ENCODE assay signal across 19 cellular contexts in genomic region chr3:112610121-112610520, GRCh38. TPM values are rescaled to one million over a fixed set of nuclear protein-coding genes. Genes with fewer than 3 reads are reported as not detected.
DNase-seq lines count a peak whose midpoint lies in the region; ATAC-seq, FAIRE-seq and TF ChIP-seq lines count a peak whose summit lies in the region.
"Had no signal": no experiment of that assay in that cellular context is flagged by ENCODE, and none has a peak within 500 bp of the region (broad histone marks: within the 10 kb centered on the region; RNA-seq: fewer than 3 reads in every experiment).

No MANE protein-coding gene starts in this region.

- no peaks in the 10 kb centered on the region for H3K4me1 Mint-ChIP-seq in Calu3 (ENCODE audit: low read depth, unreplicated experiment)

- no peak overlapping the region for H2AK9ac ChIP-seq in IMR-90 (replicated peaks; ENCODE audit: low read depth, low read length, poor library complexity)

- H3K79me1 ChIP-seq in IMR-90 (ENCODE audit: low read depth in 1 of 2, low read length in 2 of 2) = no peaks in the 10 kb centered on the region; a peak in 1 of 4 replicates

- H3K9ac ChIP-seq in IMR-90 (ENCODE audit: low read depth, low read length) = no peak overlapping the region

- intact Hi-C loops in IMR-90 (cut with micrococcal nuclease) (no loop called here), Calu3 (cut with micrococcal nuclease; ENCODE audit: unreplicated experiment) (no loop called here)

- no peak for TF ChIP-seq POLR2A in IMR-90 (IDR thresholded peaks at IDR 0.05; ENCODE audit: low read depth, low read length)

- H2BK20ac ChIP-seq in IMR-90 (ENCODE audit: low read depth, low read length) = no peak overlapping the region

- H3K4me1 ChIP-seq in IMR-90 (ENCODE audit: control insufficient read depth, insufficient read depth, low read length) = no peaks in the 10 kb centered on the region
- H3K4me1 ChIP-seq: gastroesophageal sphincter had no signal

- no peaks in the 10 kb centered on the region for H3K27me3 Mint-ChIP-seq in Calu3 (ENCODE audit: unreplicated experiment)
- H3K27me3 Mint-ChIP-seq: brain had no signal

- H3K18ac ChIP-seq in IMR-90 (ENCODE audit: low read depth, low read length) = no peak overlapping the region

- no peak overlapping the region for H3K4me3 Mint-ChIP-seq in Calu3 (ENCODE audit: low read depth, unreplicated experiment)
- H3K4me3 Mint-ChIP-seq: activated CD4-positive, alpha-beta memory T cell treated with anti-CD3 and anti-CD28 coated beads, Interleukin-2, amount 10 ng/mL, durations not matched to agents 7 days and 5 days; brain; immature natural killer cell had no signal

- H3K4me3 ChIP-seq in IMR-90 (ENCODE audit: insufficient read depth, low read depth, low read length) (no peak overlapping the region), astrocyte of the spinal cord (ENCODE audit: low read depth, low read length) (no peak overlapping the region)
- H3K4me3 ChIP-seq: gastroesophageal sphincter had no signal

- H4K5ac ChIP-seq in IMR-90 (ENCODE audit: low read depth, low read length) = no peak overlapping the region

- H3K36me3 Mint-ChIP-seq in Calu3 (ENCODE audit: insufficient read depth, unreplicated experiment) = no peaks in the 10 kb centered on the region
- H3K36me3 Mint-ChIP-seq: brain, immature natural killer cell had no signal

- no peaks in the 10 kb centered on the region for H4K20me1 ChIP-seq in IMR-90 (ENCODE audit: insufficient read depth, low read length)

- no peaks in the 10 kb centered on the region for H3K9me3 Mint-ChIP-seq in Calu3 (ENCODE audit: low read depth, unreplicated experiment)
- H3K9me3 Mint-ChIP-seq: activated CD4-positive, alpha-beta memory T cell treated with anti-CD3 and anti-CD28 coated beads, Interleukin-2, amount 10 ng/mL, durations not matched to agents 7 days and 5 days; brain; immature natural killer cell had no signal

- 100% methylated on average over 1 of the region's 3 CpGs for WGBS in IMR-90 (ENCODE audit: extremely low coverage in 2 of 2, insufficient read length in 1 of 2), 2 experiments

- H3K14ac ChIP-seq in IMR-90 (replicated peaks; ENCODE audit: low read depth, low read length) = no peak overlapping the region

- 0 out of 2 replicates have a peak, but pooled peaks cover 3% of the 10 kb centered on the region for H3K9me1 ChIP-seq in IMR-90 (ENCODE audit: insufficient read depth, low read length)

- H3K4me2 ChIP-seq in IMR-90 (ENCODE audit: low read depth, low read length) = no peak overlapping the region

- H2BK120ac ChIP-seq in IMR-90 (ENCODE audit: low read depth, low read length) = no peak overlapping the region

- peaks cover 29% of the 10 kb centered on the region for H3K36me3 ChIP-seq in IMR-90 (ENCODE audit: control insufficient read depth, insufficient read depth, low read length)

- TF ChIP-seq CTCF in IMR-90 (conservative IDR thresholded peaks at IDR 0.05; ENCODE audit: low read depth, low read length) = no peak
- TF ChIP-seq CTCF in astrocyte of the spinal cord (IDR thresholded peaks at IDR 0.05; ENCODE audit: low read depth, low read length) = no peak
- no peak for TF ChIP-seq CTCF in Calu3 (IDR thresholded peaks at IDR 0.05; ENCODE audit: unreplicated experiment)
- TF ChIP-seq CTCF in D721Med (IDR thresholded peaks at IDR 0.05; ENCODE audit: insufficient read depth, missing control alignments) = no peak

- ATAC-seq in IMR-90 (ENCODE audit: low read depth) (no peak), GM21447 (IDR thresholded peaks at IDR 0.05; ENCODE audit: unreplicated experiment) (no peak), GM18870 (IDR thresholded peaks at IDR 0.05; ENCODE audit: unreplicated experiment) (no peak)
- ATAC-seq: gastroesophageal sphincter, Right ventricle myocardium inferior had no signal

- BruUV-seq in IMR-90 (replicated peaks; lab: Mats Ljungman, UMichigan) (no TSS peak), Calu3 (replicated peaks; lab: Mats Ljungman, UMichigan) (no TSS peak)

- no peak overlapping the region for H2BK15ac ChIP-seq in IMR-90 (ENCODE audit: low read depth, low read length)

- POLR2A ChIA-PET in IMR-90 (lab: Charles Lee; ENCODE audit: unreplicated experiment) = no interaction called here

- DNase-seq in AG20443 (ENCODE audit: low spot score) (peak; percentile 79), IMR-90 (peak; percentile 47), astrocyte of the spinal cord (ENCODE audit: low read depth, low spot score) (peak; percentile 87), left kidney (ENCODE audit: low read depth, low spot score) (peak; percentile 20), Calu3 (no peak), D721Med (ENCODE audit: insufficient read length, low spot score) (no peak)
- DNase-seq: activated CD4-positive, alpha-beta memory T cell treated with anti-CD3 and anti-CD28 coated beads, Interleukin-2, amount 10 ng/mL, durations not matched to agents 7 days and 5 days; effector CD4-positive, alpha-beta T cell; immature natural killer cell; midbrain; NCI-H2029 treated with DMSO at 0.1 percent for 48 hours; NCI-H774; posterior cingulate gyrus; T1000 had no signal

- CTCF ChIA-PET in IMR-90 (lab: Yijun Ruan, JAX) (no interaction called here), Calu3 (lab: Charles Lee) (no interaction called here)

- no peak overlapping the region for H3K23ac ChIP-seq in IMR-90 (ENCODE audit: low read depth, low read length)

- dilution Hi-C loops in IMR-90 (cut with HindIII; ENCODE audit: low sequenced_read_pairs, unreplicated experiment) = no loop called here

- H3K27ac ChIP-seq in IMR-90 (ENCODE audit: insufficient read depth, low read length) = no peak overlapping the region
- H3K27ac ChIP-seq: gastroesophageal sphincter had no signal

- H3K56ac ChIP-seq in IMR-90 (ENCODE audit: extremely low read depth, insufficient read depth, low read length) = no peak overlapping the region

- H3K27ac Mint-ChIP-seq in Calu3 (ENCODE audit: unreplicated experiment) = no peak overlapping the region
- H3K27ac Mint-ChIP-seq: activated CD4-positive, alpha-beta memory T cell treated with anti-CD3 and anti-CD28 coated beads, Interleukin-2, amount 10 ng/mL, durations not matched to agents 7 days and 5 days; immature natural killer cell had no signal

- H2BK5ac ChIP-seq in IMR-90 (ENCODE audit: low read depth, low read length, poor library complexity, severe bottlenecking) = no peak overlapping the region

- no peaks in the 10 kb centered on the region for H3K27me3 ChIP-seq in IMR-90 (ENCODE audit: control insufficient read depth, insufficient read depth, low read length)
- H3K27me3 ChIP-seq: gastroesophageal sphincter had no signal

- no peak overlapping the region for H4K91ac ChIP-seq in IMR-90 (ENCODE audit: insufficient read depth, low read depth, low read length)

- H2AFZ ChIP-seq in IMR-90 (replicated peaks; ENCODE audit: low read length, poor library complexity) = no peak overlapping the region

- no peak overlapping the region for H3K4ac ChIP-seq in IMR-90 (ENCODE audit: low read depth, low read length)

- no peak overlapping the region for H4K8ac ChIP-seq in IMR-90 (ENCODE audit: low read depth in 2 of 2, low read length in 2 of 2)

- no peak for TF ChIP-seq RAD21 in IMR-90 (IDR thresholded peaks at IDR 0.05; ENCODE audit: low read length)

- in situ Hi-C loops in IMR-90 (cut with MboI; ENCODE audit: low sequenced_read_pairs) = no loop called here
- in situ Hi-C loops in astrocyte of the spinal cord (cut with HindIII; ENCODE audit: low sequenced_read_pairs) = no loop called here

- FAIRE-seq in D721Med (lab: Jason Lieb, UNC) = no peak

- no peak overlapping the region for H2AK5ac ChIP-seq in IMR-90 (ENCODE audit: low read depth, low read length)

- no peaks in the 10 kb centered on the region for H3K9me3 ChIP-seq in IMR-90 (ENCODE audit: control insufficient read depth, insufficient read depth, low read length)
- H3K9me3 ChIP-seq: gastroesophageal sphincter had no signal

TF ChIP-seq in IMR-90, 13 proteins besides CTCF, POLR2A, EP300 and RAD21 (continues in another document):
- TF ChIP-seq BHLHE40 (IDR thresholded peaks at IDR 0.05; ENCODE audit: low read depth, low read length) = no peak
- no peak for TF ChIP-seq ELK1 (IDR thresholded peaks at IDR 0.05; ENCODE audit: borderline replicate concordance, low read depth, low read length)
- no peak for TF ChIP-seq MAZ (IDR thresholded peaks at IDR 0.05; ENCODE audit: borderline replicate concordance, low read depth, low read length)
- no peak for TF ChIP-seq MAFK (IDR thresholded peaks at IDR 0.05; ENCODE audit: low read depth, low read length)
- TF ChIP-seq CEBPB (IDR thresholded peaks at IDR 0.05; ENCODE audit: low read depth, low read length) = no peak
- no peak for TF ChIP-seq MXI1 (IDR thresholded peaks at IDR 0.05; ENCODE audit: borderline replicate concordance, low read depth, low read length)
- TF ChIP-seq FOS (IDR thresholded peaks at IDR 0.05; ENCODE audit: low read depth, low read length) = no peak
- TF ChIP-seq RCOR1 (IDR thresholded peaks at IDR 0.05; ENCODE audit: insufficient replicate concordance, low read length) = no peak

RNA-seq across cellular contexts. Expression of gene CCDC80, which starts 30.8 kb away (rescaled TPM):
- total RNA-seq in IMR-90 (2012; rRNA removed) = 387 and 406 TPM in 2 replicates
- 356 and 418 TPM in 2 replicates for polyA plus RNA-seq in IMR-90 (2012; rRNA removed)
- 155 and 190 TPM in 2 replicates for polyA plus RNA-seq in IMR-90 (2012; cell fraction: cytosol; rRNA removed)
- 44.6 and 106 TPM in 2 replicates for polyA plus RNA-seq in IMR-90 (2012; cell fraction: nucleus; rRNA removed; ENCODE audit: low replicate concordance)
- total RNA-seq in Calu3 (2022) = 0.39 and 1.1 TPM in 2 replicates

RNA-seq across cellular contexts. Expression of gene SLC35A5, which starts 48.3 kb away (rescaled TPM):
- total RNA-seq in IMR-90 (2012; rRNA removed) (25.6 and 30.0 TPM in 2 replicates), Calu3 (2022) (18.9 and 21.7 TPM in 2 replicates)
- polyA plus RNA-seq in IMR-90 (2012; rRNA removed) = 18.5 and 19.5 TPM in 2 replicates
- polyA plus RNA-seq in IMR-90 (2012; cell fraction: cytosol; rRNA removed) = 2.1 and 4.2 TPM in 2 replicates
- 0.88 and 11.3 TPM in 2 replicates for polyA plus RNA-seq in IMR-90 (2012; cell fraction: nucleus; rRNA removed; ENCODE audit: low replicate concordance)

RNA-seq across cellular contexts. Expression of gene ATG3, which starts 48.4 kb away (rescaled TPM):
- total RNA-seq in IMR-90 (2012; rRNA removed) = 30.8 and 70.3 TPM in 2 replicates
- 31.7 and 34.2 TPM in 2 replicates for polyA plus RNA-seq in IMR-90 (2012; rRNA removed)
- polyA plus RNA-seq in IMR-90 (2012; cell fraction: cytosol; rRNA removed) = 12.4 and 16.2 TPM in 2 replicates
- polyA plus RNA-seq in IMR-90 (2012; cell fraction: nucleus; rRNA removed; ENCODE audit: low replicate concordance) = 9.7 and 18.0 TPM in 2 replicates
- total RNA-seq in Calu3 (2022) = 54.6 and 57.9 TPM in 2 replicates

Comparison
In these comparisons a context has a peak if more than half of its experiments do, and no peak if none do; other contexts are left out.
1. DNase-seq: peak in AG20443 (single experiment), IMR-90 (single experiment), astrocyte of the spinal cord (single experiment) and left kidney (single experiment); none in Calu3 (single experiment) and D721Med (single experiment).
2. RNA of gene CCDC80, which starts 30.8 kb away (total RNA-seq): 387 to 406 TPM in IMR-90; 0.39 to 1.1 TPM in Calu3; every median in the first group is over 100 times any median in the second.